1 cellular context compared by ENCODE assay signal in the genomic region with DNA sequence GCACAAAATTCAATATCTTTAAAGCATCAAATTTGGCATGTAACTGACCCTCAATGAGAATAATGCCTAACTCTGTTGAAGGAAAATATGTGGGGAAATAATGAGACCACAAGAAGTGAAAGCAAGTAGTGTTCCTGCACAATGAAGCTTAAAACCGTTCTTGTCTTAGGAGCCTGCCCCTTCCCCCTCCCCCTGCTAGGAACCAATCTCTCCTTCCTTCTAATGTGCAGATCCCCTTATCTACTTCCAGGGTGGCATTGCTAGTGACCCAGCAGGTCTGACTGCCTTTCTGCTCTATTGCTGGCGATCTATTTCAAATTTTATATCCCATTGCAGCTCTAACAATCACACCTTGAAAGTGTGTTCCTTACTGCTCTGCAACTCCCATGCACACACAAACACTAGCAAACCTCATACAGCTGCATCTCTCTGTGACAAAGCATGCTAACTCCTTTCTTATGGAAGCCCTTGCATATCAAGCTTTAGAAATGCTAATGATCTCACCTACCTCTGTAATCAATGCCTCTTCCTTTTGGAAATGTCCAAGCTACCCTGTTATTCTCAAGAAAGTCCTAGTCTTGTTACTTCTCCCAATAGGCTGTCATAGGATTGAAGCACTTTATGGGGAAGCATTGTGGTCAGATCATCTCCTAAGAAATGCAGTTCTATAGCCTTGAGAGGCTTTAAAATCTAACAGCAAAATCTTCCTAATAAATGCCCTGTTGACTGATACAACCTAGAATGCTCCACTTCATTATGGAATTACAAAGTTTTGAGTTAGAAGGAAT.
TF ChIP-seq lines count a peak whose summit lies in the region.

No MANE protein-coding gene starts in this region.

TF ChIP-seq in endothelial cell of umbilical vein, 7 proteins besides CTCF, POLR2A, EP300 and RAD21:
- TF ChIP-seq EZH2 (IDR thresholded peaks at IDR 0.05; ENCODE audit: borderline replicate concordance, low read depth, low read length, severe bottlenecking) (no peak), JUN (IDR thresholded peaks at IDR 0.05; ENCODE audit: borderline replicate concordance, insufficient read depth, insufficient read length, low read depth) (no peak), GATA2 (IDR thresholded peaks at IDR 0.05; ENCODE audit: insufficient read depth, insufficient read length, low read depth, low read length) (no peak), FOS (IDR thresholded peaks at IDR 0.05; ENCODE audit: borderline replicate concordance, insufficient read depth, low read length) (no peak), POLR2AphosphoS5 (IDR thresholded peaks at IDR 0.05; ENCODE audit: insufficient read depth, low read depth, low read length) (no peak), MYC (IDR thresholded peaks at IDR 0.05; ENCODE audit: low read depth, low read length) (no peak)
- TF ChIP-seq, protein P1, sequence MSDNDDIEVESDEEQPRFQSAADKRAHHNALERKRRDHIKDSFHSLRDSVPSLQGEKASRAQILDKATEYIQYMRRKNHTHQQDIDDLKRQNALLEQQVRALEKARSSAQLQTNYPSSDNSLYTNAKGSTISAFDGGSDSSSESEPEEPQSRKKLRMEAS (IDR thresholded peaks at IDR 0.05; ENCODE audit: insufficient read depth, insufficient read length): no peak
TF ChIP-seq in endothelial cell of umbilical vein: peak in this region for 0.
